ENCODE assay signal across 19 cellular contexts in the genomic region with DNA sequence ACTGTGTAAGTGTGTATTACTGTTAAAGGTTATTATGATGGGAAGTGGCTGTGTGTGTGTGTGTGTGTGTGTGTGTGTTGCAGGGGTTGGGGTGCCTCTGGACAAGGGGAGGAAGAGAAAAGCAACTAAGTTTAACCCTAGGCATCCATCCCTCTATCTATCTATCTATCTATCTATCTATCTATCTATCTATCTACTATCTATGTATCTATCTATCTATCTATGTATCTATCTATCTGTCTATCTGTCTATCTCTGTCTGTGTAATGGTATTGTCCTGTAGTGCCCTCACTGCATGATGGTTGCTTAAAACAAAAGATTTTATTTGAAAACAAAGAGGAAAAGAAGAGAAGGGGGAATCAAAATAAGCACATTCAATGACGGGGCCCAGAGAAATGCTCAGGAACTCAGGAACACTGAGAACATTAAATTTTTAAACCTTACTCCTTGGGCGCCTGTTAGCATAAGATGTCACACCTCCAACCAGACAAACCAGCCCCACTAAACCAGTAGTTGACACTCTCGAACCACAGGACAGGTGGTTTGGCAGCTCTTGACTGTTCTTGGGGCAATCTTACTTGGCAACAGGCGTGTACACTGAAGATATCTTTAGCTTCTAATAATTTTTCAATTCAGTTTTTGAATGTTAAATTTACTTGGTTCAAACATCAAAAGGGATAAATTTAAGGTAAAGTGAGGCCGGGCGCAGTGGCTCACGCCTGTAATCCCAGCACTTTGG. TPM values are rescaled to one million over a fixed set of nuclear protein-coding genes. Genes with fewer than 3 reads are reported as not detected.
DNase-seq lines count a peak whose midpoint lies in the region; ATAC-seq and TF ChIP-seq lines count a peak whose summit lies in the region.
"Had no signal": no experiment of that assay in that cellular context is flagged by ENCODE, and none has a peak within 500 bp of the region (broad histone marks: within the 10 kb centered on the region; RNA-seq: fewer than 3 reads in every experiment).

No MANE protein-coding gene starts in this region.

- ATAC-seq in CD4-positive, CD25-positive, alpha-beta regulatory T cell (ENCODE audit: low read depth in 2 of 2), result no peak
- ATAC-seq in effector memory CD8-positive, alpha-beta T cell (replicated peaks), result peak; percentile 70
- ATAC-seq in natural killer cell (peak; percentile 55 to 74 (median 63)), GM18511 (IDR thresholded peaks at IDR 0.05; ENCODE audit: unreplicated experiment) (no peak)
- ATAC-seq in activated naive CD8-positive, alpha-beta T cell treated with anti-CD3 and anti-CD28 coated beads, Interleukin-2, amount 50 U/mL, for 24 hours, result no peak
- ATAC-seq: PC-3 had no signal

- peaks cover 2 to 27% (median 17%) of the 10 kb centered on the region in 4 donors for H3K4me1 Mint-ChIP-seq in CD4-positive, CD25-positive, alpha-beta regulatory T cell
- H3K4me1 Mint-ChIP-seq in CD8-positive, alpha-beta memory T cell, result peaks cover 29 to 48% (median 45%) of the 10 kb centered on the region in 3 donors
- peaks cover 37 to 41% of the 10 kb centered on the region in 2 donors for H3K4me1 Mint-ChIP-seq in effector memory CD8-positive, alpha-beta T cell (ENCODE audit: low read depth in 2 of 2)
- peaks cover 39 to 52% of the 10 kb centered on the region in 2 donors for H3K4me1 Mint-ChIP-seq in natural killer cell
- peaks cover 15% of the 10 kb centered on the region for H3K4me1 Mint-ChIP-seq in activated naive CD8-positive, alpha-beta T cell treated with anti-CD3 and anti-CD28 coated beads, Interleukin-2, amount 50 U/mL, for 24 hours

- H3K9me3 Mint-ChIP-seq in CD4-positive, CD25-positive, alpha-beta regulatory T cell, result peaks cover 0 to 2% (median 0%) of the 10 kb centered on the region in 7 donors
- H3K9me3 Mint-ChIP-seq in CD8-positive, alpha-beta memory T cell, result no peaks in the 10 kb centered on the region
- H3K9me3 Mint-ChIP-seq in effector memory CD8-positive, alpha-beta T cell, result no peaks in the 10 kb centered on the region
- H3K9me3 Mint-ChIP-seq in natural killer cell, result no peaks in the 10 kb centered on the region
- H3K9me3 Mint-ChIP-seq in activated naive CD8-positive, alpha-beta T cell treated with anti-CD3 and anti-CD28 coated beads, Interleukin-2, amount 50 U/mL, for 24 hours, result no peaks in the 10 kb centered on the region
- H3K9me3 Mint-ChIP-seq: CD14-positive monocyte had no signal

- H3K36me3 ChIP-seq in CD4-positive, CD25-positive, alpha-beta regulatory T cell (ENCODE audit: control insufficient read depth, insufficient read depth, low read length), result no peaks in the 10 kb centered on the region
- no peaks in the 10 kb centered on the region for H3K36me3 ChIP-seq in CD8-positive, alpha-beta memory T cell (ENCODE audit: insufficient read depth, low read length)

- no peaks in the 10 kb centered on the region for H3K27me3 ChIP-seq in CD4-positive, CD25-positive, alpha-beta regulatory T cell (ENCODE audit: control insufficient read depth, insufficient read depth, low read length)
- H3K27me3 ChIP-seq in CD8-positive, alpha-beta memory T cell (ENCODE audit: insufficient read depth, low read length, poor library complexity, severe bottlenecking), result no peaks in the 10 kb centered on the region
- H3K27me3 ChIP-seq: SJSA1 had no signal

- peak overlapping the region in 1 of 4 donors; percentile 54 for H3K4me3 Mint-ChIP-seq in CD4-positive, CD25-positive, alpha-beta regulatory T cell
- peak overlapping the region; percentile 8 to 75 (median 52) for H3K4me3 Mint-ChIP-seq in CD8-positive, alpha-beta memory T cell
- peak overlapping the region; percentile 65 to 70 for H3K4me3 Mint-ChIP-seq in effector memory CD8-positive, alpha-beta T cell
- peak overlapping the region; percentile 62 for H3K4me3 Mint-ChIP-seq in natural killer cell
- no peak overlapping the region for H3K4me3 Mint-ChIP-seq in activated naive CD8-positive, alpha-beta T cell treated with anti-CD3 and anti-CD28 coated beads, Interleukin-2, amount 50 U/mL, for 24 hours
- H3K4me3 Mint-ChIP-seq: CD14-positive monocyte had no signal

- peaks cover 1% of the 10 kb centered on the region for H3K36me3 Mint-ChIP-seq in CD4-positive, CD25-positive, alpha-beta regulatory T cell
- H3K36me3 Mint-ChIP-seq in CD8-positive, alpha-beta memory T cell, result peaks cover under 1% of the 10 kb centered on the region in 3 donors
- H3K36me3 Mint-ChIP-seq in effector memory CD8-positive, alpha-beta T cell (ENCODE audit: insufficient read depth), result peaks cover 26% of the 10 kb centered on the region
- H3K36me3 Mint-ChIP-seq in natural killer cell, result peaks cover under 1% of the 10 kb centered on the region
- peaks cover under 1% of the 10 kb centered on the region for H3K36me3 Mint-ChIP-seq in activated naive CD8-positive, alpha-beta T cell treated with anti-CD3 and anti-CD28 coated beads, Interleukin-2, amount 50 U/mL, for 24 hours (ENCODE audit: low read depth)
- H3K36me3 Mint-ChIP-seq: CD14-positive monocyte had no signal

- CTCF ChIA-PET in CD8-positive, alpha-beta memory T cell (lab: Charles Lee), result interaction anchor here (1.5 kb wide), 1 partner anchor 11 kb away, joined by 6 read pairs; a partner anchor contains a TSS

- H3K27me3 Mint-ChIP-seq in CD4-positive, CD25-positive, alpha-beta regulatory T cell, result no peaks in the 10 kb centered on the region
- H3K27me3 Mint-ChIP-seq in CD8-positive, alpha-beta memory T cell, result peaks cover 0 to 2% of the 10 kb centered on the region in 2 donors
- H3K27me3 Mint-ChIP-seq in effector memory CD8-positive, alpha-beta T cell, result no peaks in the 10 kb centered on the region
- peaks cover 0 to 4% of the 10 kb centered on the region in 2 donors for H3K27me3 Mint-ChIP-seq in natural killer cell (ENCODE audit: low read depth in 2 of 2)
- H3K27me3 Mint-ChIP-seq in activated naive CD8-positive, alpha-beta T cell treated with anti-CD3 and anti-CD28 coated beads, Interleukin-2, amount 50 U/mL, for 24 hours, result no peaks in the 10 kb centered on the region

- H3K4me3 ChIP-seq in CD4-positive, CD25-positive, alpha-beta regulatory T cell (ENCODE audit: low read depth, low read length), result no peak overlapping the region
- H3K4me3 ChIP-seq in CD8-positive, alpha-beta memory T cell (ENCODE audit: low read length), result no peak overlapping the region
- H3K4me3 ChIP-seq: SJSA1 had no signal

- peak overlapping the region; percentile 68 to 87 (median 76) for H3K27ac Mint-ChIP-seq in CD4-positive, CD25-positive, alpha-beta regulatory T cell
- H3K27ac Mint-ChIP-seq in CD8-positive, alpha-beta memory T cell, result peak overlapping the region; percentile 42 to 93 (median 76)
- peak overlapping the region; percentile 80 to 83 for H3K27ac Mint-ChIP-seq in effector memory CD8-positive, alpha-beta T cell
- H3K27ac Mint-ChIP-seq in natural killer cell, result peak overlapping the region; percentile 73 to 75
- H3K27ac Mint-ChIP-seq in activated naive CD8-positive, alpha-beta T cell treated with anti-CD3 and anti-CD28 coated beads, Interleukin-2, amount 50 U/mL, for 24 hours, result no peak overlapping the region
- H3K27ac Mint-ChIP-seq: CD14-positive monocyte had no signal

- no peaks in the 10 kb centered on the region for H3K9me3 ChIP-seq in CD4-positive, CD25-positive, alpha-beta regulatory T cell (ENCODE audit: control insufficient read depth in 2 of 2, low read length in 2 of 2)
- H3K9me3 ChIP-seq in CD8-positive, alpha-beta memory T cell (ENCODE audit: low read length), result no peaks in the 10 kb centered on the region
- H3K9me3 ChIP-seq: SJSA1 had no signal

- no peak for TF ChIP-seq CTCF in natural killer cell (IDR thresholded peaks at IDR 0.05)

- intact Hi-C loops in natural killer cell (cut with micrococcal nuclease), result loop anchor here (10.0 kb wide), 1 partner anchor 357 kb away; a partner anchor contains a TSS

- H3K4me1 ChIP-seq in CD4-positive, CD25-positive, alpha-beta regulatory T cell (ENCODE audit: control insufficient read depth, insufficient read depth, low read length, poor library complexity, severe bottlenecking), result peaks cover 8% of the 10 kb centered on the region
- H3K4me1 ChIP-seq in CD8-positive, alpha-beta memory T cell (ENCODE audit: insufficient read depth, low read length), result peaks cover 26% of the 10 kb centered on the region

- POLR2A ChIA-PET in CD8-positive, alpha-beta memory T cell (lab: Charles Lee), result no interaction called here

- no peak overlapping the region for H3K27ac ChIP-seq in CD4-positive, CD25-positive, alpha-beta regulatory T cell (ENCODE audit: insufficient read depth, low read length, poor library complexity, severe bottlenecking)
- no peak overlapping the region for H3K27ac ChIP-seq in CD8-positive, alpha-beta memory T cell (ENCODE audit: low read depth, low read length)
- H3K27ac ChIP-seq: SJSA1 had no signal

- DNase-seq in CD4-positive, CD25-positive, alpha-beta regulatory T cell, result no peak
- DNase-seq in CD8-positive, alpha-beta memory T cell, result peak in 4 of 5 donors; percentile 30 to 70 (median 52)
- DNase-seq in effector memory CD8-positive, alpha-beta T cell, result peak; percentile 56 to 64 (median 60)
- DNase-seq in natural killer cell, result peak; percentile 60
- DNase-seq in RKO (ENCODE audit: low spot score), result no peak
- no peak for DNase-seq in activated naive CD8-positive, alpha-beta T cell treated with anti-CD3 and anti-CD28 coated beads, Interleukin-2, amount 50 U/mL, for 24 hours
- DNase-seq: ACHN, AML-193, Calu3, H7, NCI-H1436, NCI-H2029 treated with DMSO at 0.1 percent for 48 hours, NCI-H748 treated with DMSO at 0.1 percent for 48 hours, PC-3 had no signal

RNA-seq across cellular contexts. Expression of a gene that starts 5.1 kb away (rescaled TPM):
- 2,192 TPM for total RNA-seq in CD4-positive, CD25-positive, alpha-beta regulatory T cell
- polyA plus RNA-seq in CD4-positive, CD25-positive, alpha-beta regulatory T cell, result 1,000 to 10,000 TPM; 1,483 to 1,963 (median 1,650) TPM
- total RNA-seq in CD8-positive, alpha-beta memory T cell, result 1,000 to 10,000 TPM; 2,453 to 2,522 TPM
- polyA plus RNA-seq in CD8-positive, alpha-beta memory T cell, result 1,507 TPM
- 1,000 to 10,000 TPM; 1,481 to 1,796 (median 1,628) TPM for total RNA-seq in natural killer cell

RNA-seq across cellular contexts. Expression of a gene that starts 9.5 kb away (rescaled TPM):
- 0.81 TPM for total RNA-seq in CD4-positive, CD25-positive, alpha-beta regulatory T cell
- polyA plus RNA-seq in CD4-positive, CD25-positive, alpha-beta regulatory T cell, result under 1 TPM in 2 of 4 donors, not detected in 2; 0.19 to 0.27 TPM
- total RNA-seq in CD8-positive, alpha-beta memory T cell, result not detected
- polyA plus RNA-seq in CD8-positive, alpha-beta memory T cell, result 0.18 TPM
- 1 to 10 TPM in 1 of 3 donors, under 1 TPM in 2; 0.35 to 1.1 (median 0.52) TPM for total RNA-seq in natural killer cell
- total RNA-seq: Calu3, H7, HT1080, NCI-H460, SJSA1 had no signal
- polyA plus RNA-seq: CD14-positive monocyte had no signal

RNA-seq across cellular contexts. Expression of a gene that starts 47.6 kb away (rescaled TPM):
- 240 TPM for total RNA-seq in CD4-positive, CD25-positive, alpha-beta regulatory T cell
- 10 to 100 TPM; 45.6 to 63.6 (median 54.6) TPM for polyA plus RNA-seq in CD4-positive, CD25-positive, alpha-beta regulatory T cell
- 10 to 100 TPM; 50.6 to 57.1 TPM for total RNA-seq in CD8-positive, alpha-beta memory T cell
- polyA plus RNA-seq in CD8-positive, alpha-beta memory T cell, result 66.6 TPM
- 100 to 1,000 TPM; 174 to 219 (median 193) TPM for total RNA-seq in natural killer cell

RNA-seq across cellular contexts. Expression of a gene that starts 48.4 kb away (rescaled TPM):
- not detected for total RNA-seq in CD4-positive, CD25-positive, alpha-beta regulatory T cell
- polyA plus RNA-seq in CD4-positive, CD25-positive, alpha-beta regulatory T cell, result not detected
- not detected for total RNA-seq in CD8-positive, alpha-beta memory T cell
- polyA plus RNA-seq in CD8-positive, alpha-beta memory T cell, result not detected
- not detected for total RNA-seq in natural killer cell
- total RNA-seq: Calu3, H7, HT1080, NCI-H460, PC-3, SJSA1 had no signal
- polyA plus RNA-seq: CD14-positive monocyte had no signal

Comparison
In these comparisons a context has a peak if more than half of its experiments do, and no peak if none do; other contexts are left out.
1. ATAC-seq: peak in effector memory CD8-positive, alpha-beta T cell (single experiment) and natural killer cell (3 of 3); none in CD4-positive, CD25-positive, alpha-beta regulatory T cell (0 of 2), GM18511 (single experiment) and activated naive CD8-positive, alpha-beta T cell treated with anti-CD3 and anti-CD28 coated beads, Interleukin-2, amount 50 U/mL, for 24 hours (single experiment).
2. DNase-seq: peak in CD8-positive, alpha-beta memory T cell (4 of 5), effector memory CD8-positive, alpha-beta T cell (3 of 3) and natural killer cell (single experiment); none in CD4-positive, CD25-positive, alpha-beta regulatory T cell (0 of 3), RKO (single experiment) and activated naive CD8-positive, alpha-beta T cell treated with anti-CD3 and anti-CD28 coated beads, Interleukin-2, amount 50 U/mL, for 24 hours (single experiment).